Comparison of ENCODE assay signal across 8 cellular contexts in the genomic region with DNA sequence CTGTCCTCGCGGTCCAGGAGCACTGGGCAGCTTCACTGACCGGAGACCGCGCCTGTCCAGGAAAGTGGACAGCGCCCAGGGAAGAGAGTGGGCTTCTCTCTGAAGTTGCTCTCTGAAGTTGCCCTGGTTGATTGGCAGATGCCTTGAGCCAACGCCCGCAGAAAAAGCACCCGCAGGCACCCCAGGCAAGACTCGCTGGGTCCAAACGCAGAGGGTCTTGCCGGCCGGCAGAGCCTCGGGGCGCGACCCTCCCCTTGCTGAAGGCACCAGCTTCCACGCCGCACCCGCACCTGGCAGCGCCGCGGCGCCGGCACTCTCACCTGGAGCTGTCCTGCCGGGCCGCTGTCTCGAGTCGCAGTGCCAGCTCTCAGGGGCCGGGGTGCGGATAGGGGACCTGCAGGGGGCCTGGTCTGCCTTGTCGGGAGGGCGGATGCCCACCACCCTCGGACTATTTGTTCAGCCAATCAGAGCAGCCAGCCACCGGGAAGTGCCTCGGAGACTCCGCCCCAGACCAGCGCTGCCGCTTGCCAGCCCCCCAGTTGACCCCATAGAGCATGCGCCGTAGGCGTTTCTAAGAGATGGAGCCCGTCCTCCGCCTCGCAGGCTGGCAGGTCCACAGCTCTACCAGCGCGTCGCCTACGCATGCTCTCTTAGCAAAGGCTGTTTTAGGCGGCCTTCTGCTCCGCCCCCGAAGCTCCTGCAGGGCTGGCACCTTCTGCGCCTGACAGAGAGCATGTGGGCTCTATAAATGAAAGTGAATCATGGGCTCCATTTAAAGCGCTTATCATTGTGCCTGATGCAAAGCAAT. TPM values are rescaled to one million over a fixed set of nuclear protein-coding genes. Genes with fewer than 3 reads are reported as not detected.
DNase-seq lines count a peak whose midpoint lies in the region; ATAC-seq lines count a peak whose summit lies in the region.

A gene (minus strand): TSS at position 359 of the 808 bp plus-strand sequence. CDS start 4,127 bp downstream, outside the sequence.

- H3K9me3 ChIP-seq in BLaER1, result peaks cover 37% of the 10 kb centered on the region

- no peaks in the 10 kb centered on the region for H3K36me3 ChIP-seq in BLaER1

- peaks cover 19% of the 10 kb centered on the region for H3K36me3 Mint-ChIP-seq in activated CD4-positive, alpha-beta T cell treated with anti-CD3 and anti-CD28 coated beads, Interleukin-2, amount 10 ng/mL, durations not matched to agents 7 days and 5 days (ENCODE audit: low read depth)

- POLR2A ChIA-PET in activated CD4-positive, alpha-beta T cell treated with anti-CD3 and anti-CD28 coated beads, Interleukin-2, amount 10 ng/mL, durations not matched to agents 7 days and 5 days (lab: Charles Lee), result no interaction called here

- H3K27me3 Mint-ChIP-seq in activated CD4-positive, alpha-beta T cell treated with anti-CD3 and anti-CD28 coated beads, Interleukin-2, amount 10 ng/mL, durations not matched to agents 7 days and 5 days, result peaks cover 2% of the 10 kb centered on the region

- peaks cover 21% of the 10 kb centered on the region for H3K9me3 Mint-ChIP-seq in activated CD4-positive, alpha-beta T cell treated with anti-CD3 and anti-CD28 coated beads, Interleukin-2, amount 10 ng/mL, durations not matched to agents 7 days and 5 days

- H3K4me1 Mint-ChIP-seq in activated CD4-positive, alpha-beta T cell treated with anti-CD3 and anti-CD28 coated beads, Interleukin-2, amount 10 ng/mL, durations not matched to agents 7 days and 5 days, result peaks cover 27% of the 10 kb centered on the region

- CTCF ChIA-PET in activated CD4-positive, alpha-beta T cell treated with anti-CD3 and anti-CD28 coated beads, Interleukin-2, amount 10 ng/mL, durations not matched to agents 7 days and 5 days (lab: Charles Lee), result interaction anchor here (0.6 to 1.4 kb wide), 7 partner anchors 9 to 353 kb away, joined by 3 to 7 read pairs (median 4); no protein-coding TSS in a partner anchor

- H3K4me3 ChIP-seq in BLaER1, result peak within 1 kb of the TSS; percentile 95

- H3K4me1 ChIP-seq in BLaER1, result peaks cover 13% of the 10 kb centered on the region

- peak within 1 kb of the TSS; percentile 97 for H3K4me2 ChIP-seq in BLaER1

- peak within 1 kb of the TSS; percentile 84 for H3K27ac Mint-ChIP-seq in activated CD4-positive, alpha-beta T cell treated with anti-CD3 and anti-CD28 coated beads, Interleukin-2, amount 10 ng/mL, durations not matched to agents 7 days and 5 days

- no peaks in the 10 kb centered on the region for H3K27me3 ChIP-seq in BLaER1

- peak; percentile 98 for ATAC-seq in GM19328 (IDR thresholded peaks at IDR 0.05; ENCODE audit: unreplicated experiment)
- peak; percentile 89 for ATAC-seq in HG03520 (IDR thresholded peaks at IDR 0.05; ENCODE audit: unreplicated experiment)

- H4K20me1 ChIP-seq in BLaER1, result no peaks in the 10 kb centered on the region

- DNase-seq in NCI-H69 (lab: John Stamatoyannopoulos, UW) (peak; percentile 91), cortex of kidney (lab: John Stamatoyannopoulos, UW) (peak; percentile 48), left kidney (ENCODE audit: low read depth, low spot score) (peak; percentile 99)
- peak; percentile 96 for DNase-seq in activated CD4-positive, alpha-beta T cell treated with anti-CD3 and anti-CD28 coated beads, Interleukin-2, amount 10 ng/mL, durations not matched to agents 7 days and 5 days
- DNase-seq in stimulated activated CD4-positive, alpha-beta T cell treated with anti-CD3 and anti-CD28 coated beads, Interleukin-2, amount 100 ng/mL, for 24 hours, result peak; percentile 92 to 95

- peak within 1 kb of the TSS; percentile 79 for H3K27ac ChIP-seq in BLaER1

- H3K4me3 Mint-ChIP-seq in activated CD4-positive, alpha-beta T cell treated with anti-CD3 and anti-CD28 coated beads, Interleukin-2, amount 10 ng/mL, durations not matched to agents 7 days and 5 days, result peak within 1 kb of the TSS; percentile 82

- H3K9ac ChIP-seq in BLaER1, result peak within 1 kb of the TSS; percentile 85

RNA-seq across cellular contexts. Expression of the gene that starts here (rescaled TPM):
- total RNA-seq in activated CD4-positive, alpha-beta T cell treated with anti-CD3 and anti-CD28 coated beads, Interleukin-2, amount 10 ng/mL, durations not matched to agents 7 days and 5 days, result 10 to 100 TPM; 32.6 to 34.3 TPM

Comparison
In these comparisons a context has a peak if more than half of its experiments do, and no peak if none do; other contexts are left out.
1. Peak in every context shown above with its lines: DNase-seq, ATAC-seq, H3K4me3 ChIP-seq and H3K27ac ChIP-seq.
2. DNase-seq: peak in every context shown above with its lines; median percentile 99 in left kidney; 96 in activated CD4-positive, alpha-beta T cell treated with anti-CD3 and anti-CD28 coated beads, Interleukin-2, amount 10 ng/mL, durations not matched to agents 7 days and 5 days; 94 in stimulated activated CD4-positive, alpha-beta T cell treated with anti-CD3 and anti-CD28 coated beads, Interleukin-2, amount 100 ng/mL, for 24 hours; 91 in NCI-H69; 48 in cortex of kidney.